ENCODE assay signal across 9 cellular contexts in the genomic region with DNA sequence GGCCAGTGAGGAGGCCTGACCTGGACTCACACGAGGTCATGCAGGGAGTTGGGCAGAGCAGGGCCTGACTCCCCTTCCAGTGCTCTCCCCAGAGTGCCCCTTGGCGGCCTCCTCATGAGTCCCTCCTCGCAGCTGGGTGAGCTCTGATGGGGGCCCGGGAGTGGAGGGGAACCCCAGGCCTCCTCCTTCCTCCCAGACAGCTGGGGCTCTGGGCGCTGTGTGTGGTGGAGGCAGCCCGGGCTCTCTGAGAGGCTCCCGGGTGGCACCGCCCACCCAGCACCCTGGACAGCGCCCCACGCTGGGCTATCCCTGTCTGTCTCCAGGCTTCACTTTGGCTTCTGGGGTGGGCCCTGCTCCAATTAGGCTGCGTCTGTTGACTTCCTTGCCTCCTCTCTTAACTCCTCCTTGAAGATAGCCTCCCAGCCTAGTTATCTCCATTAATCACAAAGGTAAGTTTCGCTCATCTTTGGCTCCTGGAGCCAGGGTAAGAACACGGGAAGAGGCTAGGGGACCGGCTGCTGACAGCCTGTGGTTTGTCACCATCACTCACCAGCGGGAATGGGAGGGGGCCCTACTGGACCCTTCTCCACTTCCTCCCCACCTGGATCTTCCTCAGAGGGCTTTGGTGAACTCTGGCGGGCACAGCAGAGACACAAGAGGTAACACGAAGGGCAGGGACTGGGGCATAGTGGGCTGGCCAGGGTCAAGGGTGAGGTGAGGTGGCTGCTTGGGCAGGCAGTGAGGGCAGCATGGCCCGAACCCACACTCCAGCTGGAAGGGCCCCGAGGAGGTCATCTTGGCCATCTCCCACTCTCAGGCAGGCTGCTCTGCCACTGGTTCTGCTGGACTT. TPM values are rescaled to one million over a fixed set of nuclear protein-coding genes. Genes with fewer than 3 reads are reported as not detected.
DNase-seq lines count a peak whose midpoint lies in the region; ATAC-seq and TF ChIP-seq lines count a peak whose summit lies in the region.
"Had no signal": no experiment of that assay in that cellular context is flagged by ENCODE, and none has a peak within 500 bp of the region (broad histone marks: within the 10 kb centered on the region; RNA-seq: fewer than 3 reads in every experiment).

No MANE protein-coding gene starts in this region.

- intact Hi-C loops in activated T-helper 2 cell treated with anti-CD3 and anti-CD28 coated beads, Interferon-gamma antibody, Interleukin-2, Interleukin-4, amounts not matched to agents 10 μg/mL and 5 μg/mL and 100 μg/mL, durations not matched to agents 14 hours and 24 hours and 36 hours (cut with micrococcal nuclease) = no loop called here

- no peaks in the 10 kb centered on the region for H3K36me3 Mint-ChIP-seq in activated T-helper 2 cell treated with anti-CD3 and anti-CD28 coated beads, Interferon-gamma antibody, Interleukin-2, Interleukin-4, amounts not matched to agents 10 μg/mL and 5 μg/mL and 100 μg/mL, durations not matched to agents 14 hours and 24 hours and 36 hours (ENCODE audit: low read depth)

- no peaks in the 10 kb centered on the region for H3K9me3 Mint-ChIP-seq in activated T-helper 2 cell treated with anti-CD3 and anti-CD28 coated beads, Interferon-gamma antibody, Interleukin-2, Interleukin-4, amounts not matched to agents 10 μg/mL and 5 μg/mL and 100 μg/mL, durations not matched to agents 14 hours and 24 hours and 36 hours

- H3K4me1 Mint-ChIP-seq in activated T-helper 2 cell treated with anti-CD3 and anti-CD28 coated beads, Interferon-gamma antibody, Interleukin-2, Interleukin-4, amounts not matched to agents 10 μg/mL and 5 μg/mL and 100 μg/mL, durations not matched to agents 14 hours and 24 hours and 36 hours (ENCODE audit: low read depth) = no peaks in the 10 kb centered on the region

- no peak overlapping the region for H3K4me3 ChIP-seq in AG10803 (ENCODE audit: low read length)

- H3K4me3 Mint-ChIP-seq in activated T-helper 2 cell treated with anti-CD3 and anti-CD28 coated beads, Interferon-gamma antibody, Interleukin-2, Interleukin-4, amounts not matched to agents 10 μg/mL and 5 μg/mL and 100 μg/mL, durations not matched to agents 14 hours and 24 hours and 36 hours (ENCODE audit: low read depth) = no peak overlapping the region

- ATAC-seq in HG03354 (IDR thresholded peaks at IDR 0.05; ENCODE audit: poor library complexity, severe bottlenecking, unreplicated experiment) (peak; percentile 51), left lobe of liver (peak; percentile 57), GM18870 (IDR thresholded peaks at IDR 0.05; ENCODE audit: unreplicated experiment) (no peak), HG03469 (IDR thresholded peaks at IDR 0.05; ENCODE audit: unreplicated experiment) (no peak)

- TF ChIP-seq CTCF in AG10803 (conservative IDR thresholded peaks at IDR 0.05; ENCODE audit: low read length) = no peak

- DNase-seq in AG10803 (ENCODE audit: low read depth) = peak; percentile 15
- DNase-seq in activated T-helper 2 cell treated with anti-CD3 and anti-CD28 coated beads, Interferon-gamma antibody, Interleukin-2, Interleukin-4, amounts not matched to agents 10 μg/mL and 5 μg/mL and 100 μg/mL, durations not matched to agents 14 hours and 24 hours and 36 hours (ENCODE audit: low spot score) = peak; percentile 26
- DNase-seq in left lobe of liver (ENCODE audit: low spot score) = no peak
- no peak for DNase-seq in NCI-H1048 (lab: John Stamatoyannopoulos, UW)
- no peak for DNase-seq in mucosa of gallbladder (ENCODE audit: low spot score)

- H3K27me3 Mint-ChIP-seq in activated T-helper 2 cell treated with anti-CD3 and anti-CD28 coated beads, Interferon-gamma antibody, Interleukin-2, Interleukin-4, amounts not matched to agents 10 μg/mL and 5 μg/mL and 100 μg/mL, durations not matched to agents 14 hours and 24 hours and 36 hours (ENCODE audit: low read depth) = no peaks in the 10 kb centered on the region

- H3K27ac Mint-ChIP-seq in activated T-helper 2 cell treated with anti-CD3 and anti-CD28 coated beads, Interferon-gamma antibody, Interleukin-2, Interleukin-4, amounts not matched to agents 10 μg/mL and 5 μg/mL and 100 μg/mL, durations not matched to agents 14 hours and 24 hours and 36 hours = no peak overlapping the region

RNA-seq across cellular contexts. Expression of a gene that starts 13.1 kb away (rescaled TPM):
- total RNA-seq in activated T-helper 2 cell treated with anti-CD3 and anti-CD28 coated beads, Interferon-gamma antibody, Interleukin-2, Interleukin-4, amounts not matched to agents 10 μg/mL and 5 μg/mL and 100 μg/mL, durations not matched to agents 14 hours and 24 hours and 36 hours = not detected in 2 replicates
- total RNA-seq in left lobe of liver (0.08 TPM), mucosa of gallbladder (0.23 TPM)
- total RNA-seq: T-helper 1 cell treated with Interleukin-12 subunit alpha and Interleukin-12 subunit beta and Interleukin-4 antibody, amounts not matched to agents 30 ng/mL and 1 ng/mL, for 36 hours had no signal

Comparison
In these comparisons a context has a peak if more than half of its experiments do, and no peak if none do; other contexts are left out.
1. DNase-seq: peak in AG10803 (single experiment) and activated T-helper 2 cell treated with anti-CD3 and anti-CD28 coated beads, Interferon-gamma antibody, Interleukin-2, Interleukin-4, amounts not matched to agents 10 μg/mL and 5 μg/mL and 100 μg/mL, durations not matched to agents 14 hours and 24 hours and 36 hours (single experiment); none in left lobe of liver (single experiment), NCI-H1048 (single experiment) and mucosa of gallbladder (single experiment).
2. ATAC-seq: peak in HG03354 (single experiment) and left lobe of liver (single experiment); none in GM18870 (single experiment) and HG03469 (single experiment).